2 cellular contexts compared by ENCODE assay signal in genomic region chr10:122500194-122500593, GRCh38.
TF ChIP-seq lines count a peak whose summit lies in the region.

No MANE protein-coding gene starts in this region.

TF ChIP-seq in HEK293, 187 proteins besides CTCF, POLR2A, EP300 and RAD21:
- TF ChIP-seq ZNF112 (tag by site-specific recombination; IDR thresholded peaks at IDR 0.05) (no peak), MZF1 (tag by site-specific recombination; IDR thresholded peaks at IDR 0.05; ENCODE audit: borderline replicate concordance) (peak; percentile 19; the same call in 1 of the 2 replicates)

TF ChIP-seq in H1, 55 proteins besides CTCF, POLR2A, EP300 and RAD21:
- TF ChIP-seq NRF1 (IDR thresholded peaks at IDR 0.05; ENCODE audit: low read depth, low read length) (no peak), SIX5 (IDR thresholded peaks at IDR 0.05; ENCODE audit: low read depth, low read length) (no peak), TBP (IDR thresholded peaks at IDR 0.05; ENCODE audit: low read depth, low read length) (no peak), MAX (IDR thresholded peaks at IDR 0.05) (no peak), HDAC6 (IDR thresholded peaks at IDR 0.05; ENCODE audit: low read depth, low read length) (no peak), E2F6 (IDR thresholded peaks at IDR 0.05) (no peak), MAFK (IDR thresholded peaks at IDR 0.05; ENCODE audit: low read depth, low read length) (no peak), SP4 (IDR thresholded peaks at IDR 0.05; ENCODE audit: low read length) (no peak), TAF1 (IDR thresholded peaks at IDR 0.05; ENCODE audit: low read depth, low read length) (no peak), HDAC2 (IDR thresholded peaks at IDR 0.05; ENCODE audit: borderline replicate concordance in 1 of 2, low read depth in 2 of 2, low read length in 2 of 2) (no peak), ZNF274 (IDR thresholded peaks at IDR 0.05; ENCODE audit: borderline replicate concordance, extremely low read depth, low read length) (no peak), EGR1 (IDR thresholded peaks at IDR 0.05; ENCODE audit: borderline replicate concordance, low read depth, low read length) (no peak), RXRA (IDR thresholded peaks at IDR 0.05; ENCODE audit: insufficient read depth, low read depth, low read length) (no peak), POU5F1 (IDR thresholded peaks at IDR 0.05; ENCODE audit: low read depth, low read length) (no peak), BRCA1 (IDR thresholded peaks at IDR 0.05; ENCODE audit: low read depth, low read length) (no peak), FOSL1 (IDR thresholded peaks at IDR 0.05; ENCODE audit: insufficient read depth, low read depth, low read length) (no peak), CBX8 (IDR thresholded peaks at IDR 0.05; ENCODE audit: borderline replicate concordance, low read depth, low read length) (no peak), EZH2 (IDR thresholded peaks at IDR 0.05; ENCODE audit: low read depth, low read length, severe bottlenecking) (no peak)
